Comparison of ENCODE assay signal across 39 cellular contexts in genomic region chr10:96077181-96077580, GRCh38.
"Had no signal": no experiment of that assay in that cellular context is flagged by ENCODE, and none has a peak within 500 bp of the region (broad histone marks: within the 10 kb centered on the region; RNA-seq: fewer than 3 reads in every experiment).

No MANE protein-coding gene starts in this region.

- H3K27me3 ChIP-seq: adrenal gland, ascending aorta, body of pancreas, brain microvascular endothelial cell, breast epithelium, cardiac muscle cell had no signal

- H3K36me3 Mint-ChIP-seq: brain had no signal

- FAIRE-seq: astrocyte, bronchial epithelial cell had no signal

- ATAC-seq: activated naive CD4-positive, alpha-beta T cell treated with anti-CD3 and anti-CD28 coated beads, Interleukin-2, amount 50 U/mL, for 72 hours; activated naive CD8-positive, alpha-beta T cell treated with anti-CD3 and anti-CD28 coated beads, Interleukin-2, amount 50 U/mL, for 24 hours; activated T-cell treated with anti-CD3 and anti-CD28 coated beads, Interleukin-2, amount 50 U/mL, for 72 hours; activated T-helper 17 cell treated with anti-CD3 and anti-CD28 coated beads, Interleukin-2, amount 50 U/mL, for 72 hours; body of pancreas had no signal

- H3K36me3 ChIP-seq: adrenal gland, ascending aorta, brain microvascular endothelial cell, breast epithelium, cardiac muscle cell had no signal

- H3K27me3 Mint-ChIP-seq: activated naive CD4-positive, alpha-beta T cell treated with anti-CD3 and anti-CD28 coated beads, Interleukin-2, amount 10 ng/mL, durations not matched to agents 7 days and 5 days; activated naive CD4-positive, alpha-beta T cell treated with anti-CD3 and anti-CD28 coated beads, Interleukin-2, amount 50 U/mL, for 24 hours; activated naive CD8-positive, alpha-beta T cell; activated naive CD8-positive, alpha-beta T cell treated with anti-CD3 and anti-CD28 coated beads for 36 hours; activated naive CD8-positive, alpha-beta T cell treated with anti-CD3 and anti-CD28 coated beads, Interleukin-2, amount 10 ng/mL, durations not matched to agents 7 days and 5 days; activated naive CD8-positive, alpha-beta T cell treated with anti-CD3 and anti-CD28 coated beads, Interleukin-2, amount 50 U/mL, for 24 hours; activated T-cell treated with anti-CD3 and anti-CD28 coated beads, Interleukin-2, amount 50 U/mL, for 24 hours; activated T-helper 17 cell treated with anti-CD3 and anti-CD28 coated beads, Interleukin-2, amount 50 U/mL, for 72 hours; central memory CD8-positive, alpha-beta T cell had no signal

- H3K4me3 ChIP-seq: adrenal gland, ascending aorta, body of pancreas, breast epithelium, cardiac muscle cell had no signal

- H3K4me1 ChIP-seq: adrenal gland, ascending aorta, body of pancreas, breast epithelium had no signal

- H3K27ac ChIP-seq: adrenal gland, ascending aorta, body of pancreas, brain microvascular endothelial cell, breast epithelium, cardiac muscle cell had no signal

- DNase-seq: activated effector memory CD4-positive, alpha-beta T cell treated with anti-CD3 and anti-CD28 coated beads, Interleukin-2, amount 50 U/mL, for 16 hours; activated effector memory CD4-positive, alpha-beta T cell treated with Interleukin-2 at 50 U/mL for 16 hours; activated gamma-delta T cell; activated gamma-delta T cell treated with Interleukin-2 at 50 U/mL for 16 hours; activated naive CD4-positive, alpha-beta T cell; activated naive CD4-positive, alpha-beta T cell treated with anti-CD3 and anti-CD28 coated beads for 36 hours; activated naive CD4-positive, alpha-beta T cell treated with anti-CD3 and anti-CD28 coated beads, Interleukin-2, amount 10 ng/mL, durations not matched to agents 7 days and 5 days; activated naive CD4-positive, alpha-beta T cell treated with anti-CD3 and anti-CD28 coated beads, Interleukin-2, amount 50 U/mL, for 16 hours; activated naive CD4-positive, alpha-beta T cell treated with Interleukin-2 at 50 U/mL for 16 hours; activated naive CD8-positive, alpha-beta T cell treated with anti-CD3 and anti-CD28 coated beads for 36 hours; activated naive CD8-positive, alpha-beta T cell treated with anti-CD3 and anti-CD28 coated beads, Interleukin-2, amount 10 ng/mL, durations not matched to agents 7 days and 5 days; activated naive CD8-positive, alpha-beta T cell treated with anti-CD3 and anti-CD28 coated beads, Interleukin-2, amount 50 U/mL, for 24 hours; activated T-cell treated with anti-CD3 and anti-CD28 coated beads, Interleukin-2, amount 50 U/mL, for 1 hour; activated T-cell treated with anti-CD3 and anti-CD28 coated beads, Interleukin-2, amount 50 U/mL, for 24 hours; activated T-cell treated with anti-CD3 and anti-CD28 coated beads, Interleukin-2, amount 50 U/mL, for 48 hours; activated T-cell treated with anti-CD3 and anti-CD28 coated beads, Interleukin-2, amount 50 U/mL, for 72 hours; adrenal gland; amniotic stem cell; amygdala; anterior cingulate cortex; aorta; body of pancreas; brain microvascular endothelial cell; caudate nucleus; central memory CD4-positive, alpha-beta T cell; cerebellar nuclear complex had no signal

- H3K27ac Mint-ChIP-seq: activated naive CD4-positive, alpha-beta T cell treated with anti-CD3 and anti-CD28 coated beads for 36 hours; activated naive CD4-positive, alpha-beta T cell treated with anti-CD3 and anti-CD28 coated beads, Interleukin-2, amount 10 ng/mL, durations not matched to agents 7 days and 5 days; activated naive CD4-positive, alpha-beta T cell treated with anti-CD3 and anti-CD28 coated beads, Interleukin-2, amount 50 U/mL, for 24 hours; activated naive CD4-positive, alpha-beta T cell treated with anti-CD3 and anti-CD28 coated beads, Interleukin-2, amount 50 U/mL, for 72 hours; activated naive CD8-positive, alpha-beta T cell; activated naive CD8-positive, alpha-beta T cell treated with anti-CD3 and anti-CD28 coated beads for 36 hours; activated naive CD8-positive, alpha-beta T cell treated with anti-CD3 and anti-CD28 coated beads, Interleukin-2, amount 10 ng/mL, durations not matched to agents 7 days and 5 days; activated naive CD8-positive, alpha-beta T cell treated with anti-CD3 and anti-CD28 coated beads, Interleukin-2, amount 50 U/mL, for 24 hours; activated T-cell treated with anti-CD3 and anti-CD28 coated beads, Interleukin-2, amount 50 U/mL, for 24 hours; activated T-cell treated with anti-CD3 and anti-CD28 coated beads, Interleukin-2, amount 50 U/mL, for 72 hours; activated T-helper 1 cell treated with anti-CD3 and anti-CD28 coated beads, Interleukin-12 subunit alpha, Interleukin-12 subunit beta, Interleukin-2, Interleukin-4 antibody, amounts not matched to agents 30 ng/mL and 10 ng/mL and 1 ng/mL, durations not matched to agents 14 hours and 24 hours and 36 hours; activated T-helper 17 cell treated with anti-CD3 and anti-CD28 coated beads, Interleukin-2, amount 50 U/mL, for 72 hours; activated T-helper 2 cell treated with anti-CD3 and anti-CD28 coated beads, Interferon-gamma antibody, Interleukin-2, Interleukin-4, amounts not matched to agents 10 μg/mL and 5 μg/mL and 100 μg/mL, durations not matched to agents 14 hours and 24 hours and 36 hours; brain had no signal

- H3K9me3 Mint-ChIP-seq: activated naive CD4-positive, alpha-beta T cell treated with anti-CD3 and anti-CD28 coated beads for 36 hours; activated naive CD4-positive, alpha-beta T cell treated with anti-CD3 and anti-CD28 coated beads, Interleukin-2, amount 10 ng/mL, durations not matched to agents 7 days and 5 days; activated naive CD4-positive, alpha-beta T cell treated with anti-CD3 and anti-CD28 coated beads, Interleukin-2, amount 50 U/mL, for 24 hours; activated naive CD8-positive, alpha-beta T cell treated with anti-CD3 and anti-CD28 coated beads for 36 hours; activated naive CD8-positive, alpha-beta T cell treated with anti-CD3 and anti-CD28 coated beads, Interleukin-2, amount 50 U/mL, for 24 hours; activated T-cell treated with anti-CD3 and anti-CD28 coated beads, Interleukin-2, amount 50 U/mL, for 72 hours; activated T-helper 17 cell treated with anti-CD3 and anti-CD28 coated beads, Interleukin-2, amount 50 U/mL, for 72 hours; activated T-helper 2 cell treated with anti-CD3 and anti-CD28 coated beads, Interferon-gamma antibody, Interleukin-2, Interleukin-4, amounts not matched to agents 10 μg/mL and 5 μg/mL and 100 μg/mL, durations not matched to agents 14 hours and 24 hours and 36 hours; central memory CD8-positive, alpha-beta T cell had no signal

- H3K4me3 Mint-ChIP-seq: activated naive CD4-positive, alpha-beta T cell treated with anti-CD3 and anti-CD28 coated beads for 36 hours; activated naive CD4-positive, alpha-beta T cell treated with anti-CD3 and anti-CD28 coated beads, Interleukin-2, amount 10 ng/mL, durations not matched to agents 7 days and 5 days; activated naive CD4-positive, alpha-beta T cell treated with anti-CD3 and anti-CD28 coated beads, Interleukin-2, amount 50 U/mL, for 24 hours; activated naive CD8-positive, alpha-beta T cell; activated naive CD8-positive, alpha-beta T cell treated with anti-CD3 and anti-CD28 coated beads for 36 hours; activated naive CD8-positive, alpha-beta T cell treated with anti-CD3 and anti-CD28 coated beads, Interleukin-2, amount 10 ng/mL, durations not matched to agents 7 days and 5 days; activated naive CD8-positive, alpha-beta T cell treated with anti-CD3 and anti-CD28 coated beads, Interleukin-2, amount 50 U/mL, for 24 hours; activated T-cell treated with anti-CD3 and anti-CD28 coated beads, Interleukin-2, amount 50 U/mL, for 24 hours; activated T-cell treated with anti-CD3 and anti-CD28 coated beads, Interleukin-2, amount 50 U/mL, for 72 hours; activated T-helper 1 cell treated with anti-CD3 and anti-CD28 coated beads, Interleukin-12 subunit alpha, Interleukin-12 subunit beta, Interleukin-2, Interleukin-4 antibody, amounts not matched to agents 30 ng/mL and 10 ng/mL and 1 ng/mL, durations not matched to agents 14 hours and 24 hours and 36 hours; activated T-helper 17 cell treated with anti-CD3 and anti-CD28 coated beads, Interleukin-2, amount 50 U/mL, for 72 hours; brain; central memory CD8-positive, alpha-beta T cell had no signal

- H3K9me3 ChIP-seq: adrenal gland, ascending aorta, body of pancreas, breast epithelium had no signal
